8 cellular contexts compared by ENCODE assay signal in the genomic region with DNA sequence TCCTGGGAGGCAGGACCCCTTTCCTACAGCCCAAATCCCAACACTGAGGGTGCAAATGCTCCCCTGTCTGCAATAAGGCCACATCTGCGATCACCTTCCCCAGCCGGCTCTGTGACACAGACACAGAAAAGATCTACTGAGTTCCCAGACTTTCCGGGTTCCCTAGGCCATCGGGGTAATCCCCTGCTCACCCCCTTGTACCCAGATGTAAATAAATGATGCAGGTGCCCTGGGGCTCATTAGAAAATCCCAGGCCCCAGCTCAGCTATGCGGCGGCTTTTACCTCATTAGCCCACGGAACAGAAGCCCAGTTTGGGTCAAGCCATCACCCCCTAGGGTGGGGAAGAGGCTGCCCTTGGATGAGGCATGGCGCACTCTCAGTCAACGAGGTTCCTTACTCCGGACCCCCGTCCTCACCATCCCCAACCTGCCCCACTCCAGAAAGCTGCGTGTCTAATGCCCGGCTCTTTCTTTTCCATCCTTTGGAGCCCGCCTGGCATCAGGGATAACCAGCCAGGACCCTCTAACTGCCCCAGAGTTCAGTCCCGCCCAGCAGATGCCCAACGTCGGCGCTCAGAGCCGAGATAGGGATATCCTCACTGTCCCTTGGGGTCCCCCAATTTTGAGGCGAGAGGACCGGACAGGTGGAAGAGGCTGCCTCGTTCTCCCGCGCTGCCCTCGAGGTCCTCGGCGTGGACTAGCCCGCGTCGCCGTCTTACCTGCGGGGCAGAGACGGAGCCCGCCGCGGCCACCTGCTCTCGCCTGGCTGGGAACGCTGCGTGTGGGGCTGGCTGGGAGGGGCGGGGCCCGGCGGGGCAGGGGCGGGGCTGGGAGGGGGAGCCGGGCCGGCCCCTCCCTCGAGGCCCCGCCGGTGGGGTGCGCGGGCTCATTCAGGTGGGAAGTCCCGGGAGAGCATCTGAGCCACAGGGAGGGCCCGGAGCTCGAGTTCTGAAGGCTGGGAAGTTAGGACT. TPM values are rescaled to one million over a fixed set of nuclear protein-coding genes. Genes with fewer than 3 reads are reported as not detected.
A peak's percentile ranks its signal among the peaks of the same experiment; 100 is the strongest.
DNase-seq lines count a peak whose midpoint lies in the region; ATAC-seq and TF ChIP-seq lines count a peak whose summit lies in the region.

A gene with protein sequence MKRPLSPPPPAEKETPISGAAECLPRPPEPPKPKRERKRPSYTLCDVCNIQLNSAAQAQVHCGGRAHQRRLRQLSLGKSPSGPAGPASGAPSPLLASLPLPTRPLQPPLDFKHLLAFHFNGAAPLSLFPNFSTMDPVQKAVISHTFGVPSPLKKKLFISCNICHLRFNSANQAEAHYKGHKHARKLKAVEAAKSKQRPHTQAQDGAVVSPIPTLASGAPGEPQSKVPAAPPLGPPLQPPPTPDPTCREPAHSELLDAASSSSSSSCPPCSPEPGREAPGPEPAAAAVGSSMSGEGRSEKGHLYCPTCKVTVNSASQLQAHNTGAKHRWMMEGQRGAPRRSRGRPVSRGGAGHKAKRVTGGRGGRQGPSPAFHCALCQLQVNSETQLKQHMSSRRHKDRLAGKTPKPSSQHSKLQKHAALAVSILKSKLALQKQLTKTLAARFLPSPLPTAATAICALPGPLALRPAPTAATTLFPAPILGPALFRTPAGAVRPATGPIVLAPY (minus strand): TSS at position 783 of the 971 bp plus-strand sequence. CDS start 35,417 bp downstream, outside the sequence.

- WGBS in tibial nerve, 2 donors, result 16% methylated on average over 28 to 37 of the region's 53 CpGs

- H3K36me3 Mint-ChIP-seq in chondrocyte (ENCODE audit: low read depth), result no peaks in the 10 kb centered on the region

- no peak within 1 kb of the TSS for H3K27ac ChIP-seq in tibial nerve

- H3K36me3 ChIP-seq in tibial nerve, result peaks cover 0 to 4% (median 0%) of the 10 kb centered on the region in 3 donors

- H3K27ac Mint-ChIP-seq in chondrocyte (ENCODE audit: unreplicated experiment), result no peak within 1 kb of the TSS

- peaks cover 16% of the 10 kb centered on the region for H3K27me3 Mint-ChIP-seq in chondrocyte (ENCODE audit: low read depth)

- no peak for ATAC-seq in GM18870 (IDR thresholded peaks at IDR 0.05; ENCODE audit: unreplicated experiment)

- peaks cover 0 to 27% of the 10 kb centered on the region in 2 donors for H3K27me3 ChIP-seq in tibial nerve

- no peaks in the 10 kb centered on the region for H3K9me3 ChIP-seq in tibial nerve

- no peak for TF ChIP-seq EP300 in tibial nerve (IDR thresholded peaks at IDR 0.05)

- H3K4me3 Mint-ChIP-seq in chondrocyte (ENCODE audit: unreplicated experiment), result no peak within 1 kb of the TSS

- H3K4me1 ChIP-seq in tibial nerve, result peaks cover 0 to 22% (median 12%) of the 10 kb centered on the region in 4 donors

- peaks cover 3% of the 10 kb centered on the region for H3K4me1 Mint-ChIP-seq in chondrocyte (ENCODE audit: low read depth)

- TF ChIP-seq CTCF in tibial nerve (IDR thresholded peaks at IDR 0.05), result no peak
- TF ChIP-seq CTCF in chondrocyte (IDR thresholded peaks at IDR 0.05), result no peak

- TF ChIP-seq POLR2A in tibial nerve (IDR thresholded peaks at IDR 0.05), result no peak

- no peaks in the 10 kb centered on the region for H3K9me3 Mint-ChIP-seq in chondrocyte (ENCODE audit: low read depth)

- peak within 1 kb of the TSS in 3 of 4 donors; percentile 19 to 35 (median 31) for H3K4me3 ChIP-seq in tibial nerve

- DNase-seq in activated gamma-delta T cell treated with anti-CD3 and anti-CD28 coated beads, Interleukin-2, amount 50 U/mL, for 16 hours (ENCODE audit: low read depth), result peak; percentile 20
- DNase-seq in activated gamma-delta T cell treated with Interleukin-2 at 50 U/mL for 16 hours (no peak), activated T-cell treated with anti-CD3 and anti-CD28 coated beads for 48 hours (ENCODE audit: low read depth) (peak; percentile 29), iPS-NIHi11 (ENCODE audit: low spot score) (peak; percentile 86), tibial nerve (ENCODE audit: low spot score in 2 of 2) (no peak), chondrocyte (ENCODE audit: low spot score) (no peak), NCI-H1694 treated with DMSO at 0.1 percent for 48 hours (lab: John Stamatoyannopoulos, UW) (no peak)

RNA-seq across cellular contexts. Expression of the gene that starts here (rescaled TPM):
- 1 to 10 TPM in 1 of 4 donors, under 1 TPM in 1, not detected in 2; 0.20 to 1.5 TPM for total RNA-seq in tibial nerve
- 0.07 to 0.18 TPM in 2 of 3 replicates, not detected in the other for total RNA-seq in chondrocyte

Comparison
In these comparisons a context has a peak if more than half of its experiments do, and no peak if none do; other contexts are left out.
1. DNase-seq: peak in activated gamma-delta T cell treated with anti-CD3 and anti-CD28 coated beads, Interleukin-2, amount 50 U/mL, for 16 hours (single experiment), activated T-cell treated with anti-CD3 and anti-CD28 coated beads for 48 hours (single experiment) and iPS-NIHi11 (single experiment); none in activated gamma-delta T cell treated with Interleukin-2 at 50 U/mL for 16 hours (single experiment), tibial nerve (0 of 2), chondrocyte (single experiment) and NCI-H1694 treated with DMSO at 0.1 percent for 48 hours (single experiment).